In the genomic region with DNA sequence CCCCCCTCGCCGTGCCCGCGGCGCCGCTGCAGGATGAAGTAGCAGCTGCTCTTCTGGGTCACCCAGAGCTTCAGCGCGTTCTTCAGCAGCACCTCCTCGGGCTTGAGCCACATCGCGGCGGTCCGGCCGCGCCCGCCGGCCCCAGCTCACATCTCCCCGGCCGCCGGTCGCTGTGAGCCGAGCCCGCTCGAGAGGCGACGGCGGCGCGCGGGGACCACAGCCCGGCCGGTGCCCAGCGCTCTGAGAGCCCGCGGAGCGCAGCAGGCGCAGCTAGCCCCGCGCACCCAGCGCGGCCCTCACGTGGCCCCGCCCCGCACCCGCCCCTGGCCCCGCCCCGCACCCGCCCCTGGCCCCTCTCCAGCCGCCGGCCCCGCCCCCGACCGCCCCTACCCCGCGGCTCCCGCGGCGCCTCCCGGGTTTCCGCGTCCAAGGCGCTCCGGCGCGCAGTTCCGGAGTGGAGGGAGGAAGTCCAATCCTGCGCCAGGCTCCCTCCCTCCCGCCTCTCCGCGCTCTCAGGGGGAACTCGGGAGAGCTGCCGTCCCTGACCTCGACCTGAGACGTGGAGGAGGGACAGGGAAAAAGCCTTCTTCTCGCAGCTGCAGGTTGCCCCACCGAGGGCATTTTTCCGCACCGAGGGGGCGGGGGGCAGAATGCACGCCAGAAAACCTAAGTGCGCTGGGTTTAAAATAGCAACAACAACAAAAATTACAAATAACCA, we compare ENCODE assay signal across 8 cellular contexts. TPM values are rescaled to one million over a fixed set of nuclear protein-coding genes. Genes with fewer than 3 reads are reported as not detected.
DNase-seq lines count a peak whose midpoint lies in the region; ATAC-seq and TF ChIP-seq lines count a peak whose summit lies in the region.

TSS of gene TBC1D8 (minus strand) at position 242 of the 718 bp plus-strand sequence. CDS start at position 113, 129 bp downstream.

- peaks cover 15% of the 10 kb centered on the region for H3K4me1 Mint-ChIP-seq in activated naive CD8-positive, alpha-beta T cell treated with anti-CD3 and anti-CD28 coated beads for 36 hours

- H3K9me2 ChIP-seq in SK-N-SH: no peaks in the 10 kb centered on the region

- H3K9me3 Mint-ChIP-seq in activated naive CD8-positive, alpha-beta T cell treated with anti-CD3 and anti-CD28 coated beads for 36 hours: no peaks in the 10 kb centered on the region

- no peaks in the 10 kb centered on the region for H4K20me1 ChIP-seq in SK-N-SH (ENCODE audit: insufficient read depth)

- no peaks in the 10 kb centered on the region for H3K79me2 ChIP-seq in SK-N-SH (ENCODE audit: insufficient read depth)

- H3K36me3 ChIP-seq in SK-N-SH (replicated peaks in 1 of 2; ENCODE audit: control insufficient read depth in 1 of 2, insufficient read depth in 2 of 2, low read length in 1 of 2): no peaks in the 10 kb centered on the region

- H3K4me2 ChIP-seq in SK-N-SH: peak within 1 kb of the TSS; percentile 96

- CTCF ChIA-PET in SK-N-SH (lab: Yijun Ruan, JAX): interaction anchor here (0.7 to 8.8 kb wide), 12 partner anchors 9 to 145 kb away, joined by 3 to 99 read pairs (median 4); partner anchors contain the start of gene RPL31

- peaks cover 0 to 28% of the 10 kb centered on the region in 2 experiments; a peak in 2 of 4 replicates for H3K4me1 ChIP-seq in SK-N-SH (ENCODE audit: control insufficient read depth in 1 of 2, insufficient read depth in 2 of 2, low read depth in 1 of 2, low read length in 1 of 2)

- H2AFZ ChIP-seq in SK-N-SH (ENCODE audit: low read depth): peak within 1 kb of the TSS; percentile 87

- H3K9ac ChIP-seq in SK-N-SH: peak within 1 kb of the TSS; percentile 67

- H3K9me3 ChIP-seq in SK-N-SH: no peaks in the 10 kb centered on the region

- peak within 1 kb of the TSS; percentile 74 for H3K4me3 Mint-ChIP-seq in activated naive CD8-positive, alpha-beta T cell treated with anti-CD3 and anti-CD28 coated beads for 36 hours

- H3K27me3 ChIP-seq in SK-N-SH (ENCODE audit: insufficient read depth): no peaks in the 10 kb centered on the region

- H3K27ac ChIP-seq in SK-N-SH (ENCODE audit: low read depth in 2 of 2, low read length in 1 of 2): peak within 1 kb of the TSS; percentile 31 to 91; a peak in 3 of 4 replicates

- peak; percentile 79 for ATAC-seq in GM21723 (IDR thresholded peaks at IDR 0.05; ENCODE audit: unreplicated experiment)

- 0 out of 4 replicates have a peak, but pooled peaks of 1 of the 2 experiments have one; percentile 16 for TF ChIP-seq EP300 in SK-N-SH (IDR thresholded peaks at IDR 0.05; ENCODE audit: borderline replicate concordance in 1 of 2, low read depth in 1 of 2, low read length in 1 of 2)

- no peaks in the 10 kb centered on the region for H3K36me3 Mint-ChIP-seq in activated naive CD8-positive, alpha-beta T cell treated with anti-CD3 and anti-CD28 coated beads for 36 hours

- peaks cover 44% of the 10 kb centered on the region for H3K27me3 Mint-ChIP-seq in activated naive CD8-positive, alpha-beta T cell treated with anti-CD3 and anti-CD28 coated beads for 36 hours

- POLR2A ChIA-PET in SK-N-SH (lab: Yijun Ruan, JAX): interaction anchor here (0.6 to 1.9 kb wide), 10 partner anchors 10 to 589 kb away, joined by 3 to 12 read pairs (median 4); partner anchors contain the start of genes CNOT11, PDCL3 and RPL31

- no peak for TF ChIP-seq RAD21 in SK-N-SH (IDR thresholded peaks at IDR 0.05; ENCODE audit: low read length)

- DNase-seq in DMS53 treated with DMSO at 0.1 percent for 48 hours (lab: John Stamatoyannopoulos, UW; ENCODE audit: unreplicated experiment) (peak; percentile 88), Kasumi-1 (lab: John Stamatoyannopoulos, UW) (peak; percentile 51 to 58), SK-N-SH (peak; percentile 97), glomerular visceral epithelial cell (ENCODE audit: extremely low spot score) (peak; percentile 93), occipital lobe (lab: John Stamatoyannopoulos, UW) (peak; percentile 83), superior temporal gyrus (ENCODE audit: extremely low spot score) (peak; percentile 59)
- peak; percentile 63 for DNase-seq in activated naive CD8-positive, alpha-beta T cell treated with anti-CD3 and anti-CD28 coated beads for 36 hours

- peak within 1 kb of the TSS; percentile 76 to 78 for H3K4me3 ChIP-seq in SK-N-SH (ENCODE audit: low read depth in 2 of 2, low read length in 1 of 2)

- no peak for TF ChIP-seq CTCF in SK-N-SH (IDR thresholded peaks at IDR 0.05)

- 0% methylated on average over 12 of the region's 81 CpGs for WGBS in SK-N-SH (ENCODE audit: low lambda C conversion rate)

- no peaks in the 10 kb centered on the region for H3F3A ChIP-seq in SK-N-SH (replicated peaks; ENCODE audit: insufficient read depth)

- H3K27ac Mint-ChIP-seq in activated naive CD8-positive, alpha-beta T cell treated with anti-CD3 and anti-CD28 coated beads for 36 hours: no peak within 1 kb of the TSS

TF ChIP-seq in SK-N-SH, 30 proteins besides CTCF, POLR2A, EP300 and RAD21 (continues in another document):
- TF ChIP-seq RFX5 (IDR thresholded peaks at IDR 0.05; ENCODE audit: low read length) (no peak), JUND (IDR thresholded peaks at IDR 0.05) (no peak), TCF12 (IDR thresholded peaks at IDR 0.05) (no peak), RCOR1 (IDR thresholded peaks at IDR 0.05; ENCODE audit: low read length) (no peak), ELF1 (IDR thresholded peaks at IDR 0.05) (peak; percentile 68), GATA2 (CRISPR knock-in tag; IDR thresholded peaks at IDR 0.05) (no peak), SMC3 (IDR thresholded peaks at IDR 0.05; ENCODE audit: low read depth, low read length) (0 out of 2 replicates have a peak, but pooled peaks have one; percentile 7), MXI1 (IDR thresholded peaks at IDR 0.05; ENCODE audit: low read depth, low read length) (peak; percentile 6; the same call in 1 of the 2 replicates), NRF1 (IDR thresholded peaks at IDR 0.05; ENCODE audit: low read depth, low read length) (peak; percentile 65), SIN3A (IDR thresholded peaks at IDR 0.05; ENCODE audit: borderline replicate concordance, low read depth, low read length) (peak; percentile 63; the same call in 1 of the 2 replicates), FOSL2 (IDR thresholded peaks at IDR 0.05; ENCODE audit: borderline replicate concordance, low read depth) (no peak), MEF2A (IDR thresholded peaks at IDR 0.05; ENCODE audit: borderline replicate concordance, low read depth) (no peak), REST (IDR thresholded peaks at IDR 0.05; ENCODE audit: low read depth, low read length) (no peak), NFIC (IDR thresholded peaks at IDR 0.05; ENCODE audit: borderline replicate concordance) (0 out of 2 replicates have a peak, but pooled peaks have one; percentile 4)
- TF ChIP-seq, protein P1, sequence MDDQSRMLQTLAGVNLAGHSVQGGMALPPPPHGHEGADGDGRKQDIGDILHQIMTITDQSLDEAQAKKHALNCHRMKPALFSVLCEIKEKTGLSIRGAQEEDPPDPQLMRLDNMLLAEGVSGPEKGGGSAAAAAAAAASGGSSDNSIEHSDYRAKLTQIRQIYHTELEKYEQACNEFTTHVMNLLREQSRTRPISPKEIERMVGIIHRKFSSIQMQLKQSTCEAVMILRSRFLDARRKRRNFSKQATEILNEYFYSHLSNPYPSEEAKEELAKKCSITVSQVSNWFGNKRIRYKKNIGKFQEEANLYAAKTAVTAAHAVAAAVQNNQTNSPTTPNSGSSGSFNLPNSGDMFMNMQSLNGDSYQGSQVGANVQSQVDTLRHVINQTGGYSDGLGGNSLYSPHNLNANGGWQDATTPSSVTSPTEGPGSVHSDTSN (IDR thresholded peaks at IDR 0.05): no peak

RNA-seq across cellular contexts. Expression of gene TBC1D8, which starts in this region (rescaled TPM):
- 5.3 and 7.0 TPM in 2 replicates for polyA plus RNA-seq in SK-N-SH (2012; rRNA removed)
- 1.9 and 2.9 TPM in 2 replicates for polyA plus RNA-seq in SK-N-SH (2012; cell fraction: cytosol; rRNA removed)
- 18.3 and 25.3 TPM in 2 replicates for polyA plus RNA-seq in SK-N-SH (2012; cell fraction: nucleus; rRNA removed)
- total RNA-seq in activated naive CD8-positive, alpha-beta T cell treated with anti-CD3 and anti-CD28 coated beads for 36 hours: 1 to 10 TPM; 2.0 to 2.1 TPM
- total RNA-seq in occipital lobe: 11.7 TPM

Comparison
In these comparisons a context has a peak if more than half of its experiments do, and no peak if none do; other contexts are left out.
1. Peak in every context shown above with its lines: DNase-seq, ATAC-seq, H3K4me3 ChIP-seq and H3K27ac ChIP-seq.